In the genomic region with DNA sequence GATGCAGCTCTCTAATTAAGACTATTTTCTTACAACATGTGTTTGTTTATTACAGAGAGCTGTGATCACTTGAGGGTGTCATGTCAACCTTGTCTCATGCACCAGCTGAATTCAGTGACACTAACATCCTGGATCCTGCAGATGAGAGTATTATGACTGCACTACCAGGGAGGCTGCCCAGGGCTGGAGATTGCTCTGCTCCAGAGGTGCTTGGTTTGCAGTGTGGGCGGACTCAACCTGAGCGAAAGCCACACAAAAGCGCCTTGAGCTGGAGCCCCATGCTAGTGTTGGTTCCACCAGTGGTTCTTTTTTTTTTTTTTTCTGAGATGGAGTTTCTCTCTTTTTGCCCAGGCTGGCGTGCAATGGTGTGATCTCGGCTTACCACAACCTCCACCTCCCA, we compare ENCODE assay signal across 21 cellular contexts. TPM values are rescaled to one million over a fixed set of nuclear protein-coding genes. Genes with fewer than 3 reads are reported as not detected.
A peak's percentile ranks its signal among the peaks of the same experiment; 100 is the strongest.
DNase-seq lines count a peak whose midpoint lies in the region; ATAC-seq and TF ChIP-seq lines count a peak whose summit lies in the region.
"Had no signal": no experiment of that assay in that cellular context is flagged by ENCODE, and none has a peak within 500 bp of the region (broad histone marks: within the 10 kb centered on the region; RNA-seq: fewer than 3 reads in every experiment).

No MANE protein-coding gene starts in this region.

- no peak overlapping the region for H3K4me3 Mint-ChIP-seq in activated CD4-positive, alpha-beta memory T cell treated with anti-CD3 and anti-CD28 coated beads for 36 hours
- no peak overlapping the region for H3K4me3 Mint-ChIP-seq in activated CD4-positive, alpha-beta memory T cell treated with anti-CD3 and anti-CD28 coated beads, Interleukin-2, amount 10 ng/mL, durations not matched to agents 7 days and 5 days
- H3K4me3 Mint-ChIP-seq in CD8-positive, alpha-beta T cell, result no peak overlapping the region
- H3K4me3 Mint-ChIP-seq in activated CD8-positive, alpha-beta T cell treated with anti-CD3 and anti-CD28 coated beads for 36 hours, result no peak overlapping the region
- no peak overlapping the region for H3K4me3 Mint-ChIP-seq in activated naive CD8-positive, alpha-beta T cell treated with anti-CD3 and anti-CD28 coated beads, Interleukin-2, amount 50 U/mL, for 24 hours
- H3K4me3 Mint-ChIP-seq: CD4-positive, CD25-positive, alpha-beta regulatory T cell; HFFc6 had no signal

- H3K27ac Mint-ChIP-seq in activated CD4-positive, alpha-beta memory T cell treated with anti-CD3 and anti-CD28 coated beads for 36 hours, result no peak overlapping the region
- H3K27ac Mint-ChIP-seq in activated CD4-positive, alpha-beta memory T cell treated with anti-CD3 and anti-CD28 coated beads, Interleukin-2, amount 10 ng/mL, durations not matched to agents 7 days and 5 days, result no peak overlapping the region
- H3K27ac Mint-ChIP-seq in CD8-positive, alpha-beta T cell, result no peak overlapping the region
- H3K27ac Mint-ChIP-seq in activated CD8-positive, alpha-beta T cell treated with anti-CD3 and anti-CD28 coated beads for 36 hours, result no peak overlapping the region
- no peak overlapping the region for H3K27ac Mint-ChIP-seq in activated naive CD8-positive, alpha-beta T cell treated with anti-CD3 and anti-CD28 coated beads, Interleukin-2, amount 50 U/mL, for 24 hours
- H3K27ac Mint-ChIP-seq: HFFc6 had no signal

- no peak overlapping the region for H3K4me3 ChIP-seq in CD8-positive, alpha-beta T cell (ENCODE audit: low read depth, low read length)
- H3K4me3 ChIP-seq: GM12878 had no signal

- H3K27ac ChIP-seq in CD8-positive, alpha-beta T cell (ENCODE audit: low read depth, low read length), result no peak overlapping the region

- peak; percentile 23 for ATAC-seq in CD8-positive, alpha-beta T cell
- peak; percentile 89 for ATAC-seq in activated CD8-positive, alpha-beta T cell treated with anti-CD3 and anti-CD28 coated beads for 36 hours
- ATAC-seq in activated naive CD8-positive, alpha-beta T cell treated with anti-CD3 and anti-CD28 coated beads, Interleukin-2, amount 50 U/mL, for 24 hours, result peak; percentile 77
- ATAC-seq in HG03045 (IDR thresholded peaks at IDR 0.05; ENCODE audit: unreplicated experiment), result no peak
- ATAC-seq: GM12878, HCT116 had no signal

- H3K36me3 ChIP-seq in CD8-positive, alpha-beta T cell (ENCODE audit: insufficient read depth, low read length), result no peaks in the 10 kb centered on the region

- H3K4me1 Mint-ChIP-seq in activated CD4-positive, alpha-beta memory T cell treated with anti-CD3 and anti-CD28 coated beads for 36 hours (ENCODE audit: low read depth), result no peaks in the 10 kb centered on the region
- no peaks in the 10 kb centered on the region for H3K4me1 Mint-ChIP-seq in activated CD4-positive, alpha-beta memory T cell treated with anti-CD3 and anti-CD28 coated beads, Interleukin-2, amount 10 ng/mL, durations not matched to agents 7 days and 5 days
- peaks cover 9% of the 10 kb centered on the region for H3K4me1 Mint-ChIP-seq in CD8-positive, alpha-beta T cell (ENCODE audit: low read depth)
- peaks cover 8% of the 10 kb centered on the region for H3K4me1 Mint-ChIP-seq in activated CD8-positive, alpha-beta T cell treated with anti-CD3 and anti-CD28 coated beads for 36 hours (ENCODE audit: low read depth)
- peaks cover 3% of the 10 kb centered on the region for H3K4me1 Mint-ChIP-seq in activated naive CD8-positive, alpha-beta T cell treated with anti-CD3 and anti-CD28 coated beads, Interleukin-2, amount 50 U/mL, for 24 hours

- no peak for TF ChIP-seq CTCF in CD8-positive, alpha-beta T cell (IDR thresholded peaks at IDR 0.05)
- TF ChIP-seq CTCF in activated CD8-positive, alpha-beta T cell treated with anti-CD3 and anti-CD28 coated beads for 36 hours (IDR thresholded peaks at IDR 0.05), result no peak

- peaks cover 14% of the 10 kb centered on the region for H3K36me3 Mint-ChIP-seq in activated CD4-positive, alpha-beta memory T cell treated with anti-CD3 and anti-CD28 coated beads for 36 hours
- H3K36me3 Mint-ChIP-seq in activated CD4-positive, alpha-beta memory T cell treated with anti-CD3 and anti-CD28 coated beads, Interleukin-2, amount 10 ng/mL, durations not matched to agents 7 days and 5 days (ENCODE audit: low read depth), result peaks cover 7% of the 10 kb centered on the region
- peaks cover 22% of the 10 kb centered on the region for H3K36me3 Mint-ChIP-seq in CD8-positive, alpha-beta T cell
- H3K36me3 Mint-ChIP-seq in activated CD8-positive, alpha-beta T cell treated with anti-CD3 and anti-CD28 coated beads for 36 hours (ENCODE audit: low read depth), result peaks cover 11% of the 10 kb centered on the region
- H3K36me3 Mint-ChIP-seq in activated naive CD8-positive, alpha-beta T cell treated with anti-CD3 and anti-CD28 coated beads, Interleukin-2, amount 50 U/mL, for 24 hours (ENCODE audit: low read depth), result peaks cover 4% of the 10 kb centered on the region

- H3K9me3 ChIP-seq in CD8-positive, alpha-beta T cell (ENCODE audit: low read length), result no peaks in the 10 kb centered on the region
- H3K9me3 ChIP-seq: BE2C, Caco-2 had no signal

- H3K9me3 Mint-ChIP-seq in activated CD4-positive, alpha-beta memory T cell treated with anti-CD3 and anti-CD28 coated beads for 36 hours, result no peaks in the 10 kb centered on the region
- peaks cover 7% of the 10 kb centered on the region for H3K9me3 Mint-ChIP-seq in activated CD4-positive, alpha-beta memory T cell treated with anti-CD3 and anti-CD28 coated beads, Interleukin-2, amount 10 ng/mL, durations not matched to agents 7 days and 5 days
- H3K9me3 Mint-ChIP-seq in CD8-positive, alpha-beta T cell, result peaks cover 5% of the 10 kb centered on the region
- peaks cover 2% of the 10 kb centered on the region for H3K9me3 Mint-ChIP-seq in activated CD8-positive, alpha-beta T cell treated with anti-CD3 and anti-CD28 coated beads for 36 hours
- H3K9me3 Mint-ChIP-seq in activated naive CD8-positive, alpha-beta T cell treated with anti-CD3 and anti-CD28 coated beads, Interleukin-2, amount 50 U/mL, for 24 hours, result peaks cover 6% of the 10 kb centered on the region

- intact Hi-C loops in activated CD4-positive, alpha-beta memory T cell treated with anti-CD3 and anti-CD28 coated beads for 36 hours (cut with micrococcal nuclease), result no loop called here
- intact Hi-C loops in CD8-positive, alpha-beta T cell (cut with DNase I, micrococcal nuclease), result no loop called here
- intact Hi-C loops in activated CD8-positive, alpha-beta T cell treated with anti-CD3 and anti-CD28 coated beads for 36 hours (cut with micrococcal nuclease), result no loop called here

- DNase-seq in activated CD4-positive, alpha-beta memory T cell treated with anti-CD3 and anti-CD28 coated beads for 36 hours, result peak; percentile 38
- DNase-seq in activated CD4-positive, alpha-beta memory T cell treated with anti-CD3 and anti-CD28 coated beads, Interleukin-2, amount 10 ng/mL, durations not matched to agents 7 days and 5 days, result no peak
- DNase-seq in CD8-positive, alpha-beta T cell, result no peak
- DNase-seq in activated CD8-positive, alpha-beta T cell treated with anti-CD3 and anti-CD28 coated beads for 36 hours, result peak; percentile 69
- DNase-seq in activated naive CD8-positive, alpha-beta T cell treated with anti-CD3 and anti-CD28 coated beads, Interleukin-2, amount 50 U/mL, for 24 hours, result peak; percentile 15
- DNase-seq in NCI-H2107 (lab: John Stamatoyannopoulos, UW), result no peak
- no peak for DNase-seq in G401 (ENCODE audit: low spot score)
- DNase-seq: ACHN; BE2C; C1 segment of cervical spinal cord; Caco-2; CD4-positive, CD25-positive, alpha-beta regulatory T cell; DMS153; DMS79 treated with DMSO at 0.1 percent for 48 hours; GOT3; H7; HFFc6; IMR-90 had no signal

- POLR2A ChIA-PET in activated CD4-positive, alpha-beta memory T cell treated with anti-CD3 and anti-CD28 coated beads for 36 hours (lab: Charles Lee), result interaction anchor here (0.6 kb wide), 1 partner anchor 66 kb away, joined by 3 read pairs; no protein-coding TSS in a partner anchor
- POLR2A ChIA-PET in activated CD4-positive, alpha-beta memory T cell treated with anti-CD3 and anti-CD28 coated beads, Interleukin-2, amount 10 ng/mL, durations not matched to agents 7 days and 5 days (lab: Charles Lee), result no interaction called here
- POLR2A ChIA-PET in CD8-positive, alpha-beta T cell (lab: Charles Lee), result interaction anchor here (0.7 kb wide), 2 partner anchors 15 to 600 kb away, joined by 4 to 5 read pairs; no protein-coding TSS in a partner anchor
- POLR2A ChIA-PET in activated CD8-positive, alpha-beta T cell treated with anti-CD3 and anti-CD28 coated beads for 36 hours (lab: Charles Lee), result no interaction called here

- H3K27me3 Mint-ChIP-seq in activated CD4-positive, alpha-beta memory T cell treated with anti-CD3 and anti-CD28 coated beads for 36 hours, result no peaks in the 10 kb centered on the region
- peaks cover 2% of the 10 kb centered on the region for H3K27me3 Mint-ChIP-seq in activated CD4-positive, alpha-beta memory T cell treated with anti-CD3 and anti-CD28 coated beads, Interleukin-2, amount 10 ng/mL, durations not matched to agents 7 days and 5 days
- H3K27me3 Mint-ChIP-seq in CD8-positive, alpha-beta T cell (ENCODE audit: low read depth), result no peaks in the 10 kb centered on the region
- no peaks in the 10 kb centered on the region for H3K27me3 Mint-ChIP-seq in activated CD8-positive, alpha-beta T cell treated with anti-CD3 and anti-CD28 coated beads for 36 hours
- H3K27me3 Mint-ChIP-seq in activated naive CD8-positive, alpha-beta T cell treated with anti-CD3 and anti-CD28 coated beads, Interleukin-2, amount 50 U/mL, for 24 hours, result no peaks in the 10 kb centered on the region
- H3K27me3 Mint-ChIP-seq: CD4-positive, CD25-positive, alpha-beta regulatory T cell had no signal

- peaks cover 5% of the 10 kb centered on the region for H3K4me1 ChIP-seq in CD8-positive, alpha-beta T cell (ENCODE audit: insufficient read depth, low read length)
- H3K4me1 ChIP-seq: BE2C, Caco-2 had no signal

- H3K27me3 ChIP-seq in CD8-positive, alpha-beta T cell (ENCODE audit: insufficient read depth, low read length), result no peaks in the 10 kb centered on the region
- H3K27me3 ChIP-seq: BE2C had no signal

- in situ Hi-C loops in G401 (cut with HindIII; ENCODE audit: low sequenced_read_pairs), result no loop called here

- CTCF ChIA-PET in activated CD4-positive, alpha-beta memory T cell treated with anti-CD3 and anti-CD28 coated beads for 36 hours (lab: Charles Lee), result no interaction called here
- CTCF ChIA-PET in activated CD4-positive, alpha-beta memory T cell treated with anti-CD3 and anti-CD28 coated beads, Interleukin-2, amount 10 ng/mL, durations not matched to agents 7 days and 5 days (lab: Charles Lee), result interaction anchor here (0.6 to 1.4 kb wide), 2 partner anchors 240 to 253 kb away, joined by 3 to 4 read pairs; no protein-coding TSS in a partner anchor
- CTCF ChIA-PET in CD8-positive, alpha-beta T cell (lab: Charles Lee), result no interaction called here
- CTCF ChIA-PET in activated CD8-positive, alpha-beta T cell treated with anti-CD3 and anti-CD28 coated beads for 36 hours (lab: Charles Lee), result interaction anchor here (1.0 to 1.3 kb wide), 2 partner anchors 11 to 24 kb away, joined by 3 to 4 read pairs; no protein-coding TSS in a partner anchor

RNA-seq across cellular contexts. Expression of gene ATXN7L1, which starts 33.8 kb away (rescaled TPM):
- total RNA-seq in activated CD4-positive, alpha-beta memory T cell treated with anti-CD3 and anti-CD28 coated beads for 36 hours, result 10 to 100 TPM; 12.4 to 13.3 TPM
- total RNA-seq in activated CD4-positive, alpha-beta memory T cell treated with anti-CD3 and anti-CD28 coated beads, Interleukin-2, amount 10 ng/mL, durations not matched to agents 7 days and 5 days, result 10 to 100 TPM; 27.1 to 28.1 TPM
- 10 to 100 TPM; 17.0 to 18.5 TPM for total RNA-seq in CD8-positive, alpha-beta T cell
- total RNA-seq in activated CD8-positive, alpha-beta T cell treated with anti-CD3 and anti-CD28 coated beads for 36 hours, result 1 to 10 TPM; 4.8 to 5.3 TPM
- total RNA-seq in G401 (2014; rRNA removed; shearing (Covaris generic)), result 0.44 and 4.4 TPM in 2 replicates

RNA-seq across cellular contexts. Expression of gene CDHR3, which starts 52.9 kb away (rescaled TPM):
- total RNA-seq in activated CD4-positive, alpha-beta memory T cell treated with anti-CD3 and anti-CD28 coated beads for 36 hours, result under 1 TPM; 0.57 to 0.85 TPM
- total RNA-seq in activated CD4-positive, alpha-beta memory T cell treated with anti-CD3 and anti-CD28 coated beads, Interleukin-2, amount 10 ng/mL, durations not matched to agents 7 days and 5 days, result 1 to 10 TPM; 1.2 to 1.4 TPM
- 1 to 10 TPM; 4.3 to 4.4 TPM for total RNA-seq in CD8-positive, alpha-beta T cell
- total RNA-seq in activated CD8-positive, alpha-beta T cell treated with anti-CD3 and anti-CD28 coated beads for 36 hours, result under 1 TPM; 0.58 to 0.74 TPM
- 1.8 TPM in 1 of 2 replicates, not detected in the other for total RNA-seq in G401 (2014; rRNA removed; shearing (Covaris generic))

Comparison
In these comparisons a context has a peak if more than half of its experiments do, and no peak if none do; other contexts are left out.
1. DNase-seq: peak in activated CD4-positive, alpha-beta memory T cell treated with anti-CD3 and anti-CD28 coated beads for 36 hours (single experiment), activated CD8-positive, alpha-beta T cell treated with anti-CD3 and anti-CD28 coated beads for 36 hours (single experiment) and activated naive CD8-positive, alpha-beta T cell treated with anti-CD3 and anti-CD28 coated beads, Interleukin-2, amount 50 U/mL, for 24 hours (single experiment); none in activated CD4-positive, alpha-beta memory T cell treated with anti-CD3 and anti-CD28 coated beads, Interleukin-2, amount 10 ng/mL, durations not matched to agents 7 days and 5 days (single experiment), CD8-positive, alpha-beta T cell (0 of 7), NCI-H2107 (single experiment) and G401 (single experiment).
2. CTCF ChIA-PET loops: an anchor here in activated CD4-positive, alpha-beta memory T cell treated with anti-CD3 and anti-CD28 coated beads, Interleukin-2, amount 10 ng/mL, durations not matched to agents 7 days and 5 days (0.6 to 1.4 kb wide) and activated CD8-positive, alpha-beta T cell treated with anti-CD3 and anti-CD28 coated beads for 36 hours (1.0 to 1.3 kb wide); none called in activated CD4-positive, alpha-beta memory T cell treated with anti-CD3 and anti-CD28 coated beads for 36 hours and CD8-positive, alpha-beta T cell.
3. POLR2A ChIA-PET loops: an anchor here in activated CD4-positive, alpha-beta memory T cell treated with anti-CD3 and anti-CD28 coated beads for 36 hours (0.6 kb wide) and CD8-positive, alpha-beta T cell (0.7 kb wide); none called in activated CD4-positive, alpha-beta memory T cell treated with anti-CD3 and anti-CD28 coated beads, Interleukin-2, amount 10 ng/mL, durations not matched to agents 7 days and 5 days and activated CD8-positive, alpha-beta T cell treated with anti-CD3 and anti-CD28 coated beads for 36 hours.